ENCODE assay signal across 23 cellular contexts in genomic region chr13:69040898-69041297, GRCh38.
"Had no signal": no experiment of that assay in that cellular context is flagged by ENCODE, and none has a peak within 500 bp of the region (broad histone marks: within the 10 kb centered on the region; RNA-seq: fewer than 3 reads in every experiment).

No MANE protein-coding gene starts in this region.

- H3K4me1 ChIP-seq: colonic mucosa, esophagus muscularis mucosa, esophagus squamous epithelium, foreskin keratinocyte, gastrocnemius medialis, gastroesophageal sphincter, heart left ventricle, heart right ventricle had no signal

- H3K27me3 ChIP-seq: colonic mucosa, dorsolateral prefrontal cortex, esophagus muscularis mucosa, esophagus squamous epithelium, foreskin keratinocyte, gastrocnemius medialis, gastroesophageal sphincter, heart left ventricle, heart right ventricle had no signal

- DNase-seq: colonic mucosa; cortex of kidney; dermis blood vessel endothelial cell; dorsolateral prefrontal cortex; effector CD4-positive, alpha-beta T cell; effector CD8-positive, alpha-beta T cell; effector memory CD4-positive, alpha-beta T cell; effector memory CD8-positive, alpha-beta T cell; endodermal cell; erythroblast; esophagus squamous epithelium; foreskin fibroblast; foreskin keratinocyte; foreskin melanocyte; gastrocnemius medialis; glutamatergic neuron; head of caudate nucleus; heart right ventricle had no signal

- H3K4me3 ChIP-seq: colonic mucosa, coronary artery, dorsolateral prefrontal cortex, esophagus muscularis mucosa, esophagus squamous epithelium, gastrocnemius medialis, gastroesophageal sphincter, heart left ventricle, heart right ventricle had no signal

- H3K9me3 ChIP-seq: colonic mucosa, esophagus muscularis mucosa, gastrocnemius medialis, gastroesophageal sphincter had no signal

- H3K36me3 ChIP-seq: colonic mucosa, esophagus muscularis mucosa, esophagus squamous epithelium, gastrocnemius medialis, gastroesophageal sphincter, heart left ventricle, heart right ventricle had no signal

- H3K27ac ChIP-seq: colonic mucosa, coronary artery, dorsolateral prefrontal cortex, epithelial cell of prostate, esophagus muscularis mucosa, esophagus squamous epithelium, foreskin keratinocyte, gastrocnemius medialis, gastroesophageal sphincter, heart left ventricle, heart right ventricle had no signal
